ENCODE assay signal across 24 cellular contexts in genomic region chr2:182416191-182416590, GRCh38. TPM values are rescaled to one million over a fixed set of nuclear protein-coding genes. Genes with fewer than 3 reads are reported as not detected.
"Had no signal": no experiment of that assay in that cellular context is flagged by ENCODE, and none has a peak within 500 bp of the region (broad histone marks: within the 10 kb centered on the region; RNA-seq: fewer than 3 reads in every experiment).

No MANE protein-coding gene starts in this region.

- H3K4me3 ChIP-seq: esophagus squamous epithelium, gastroesophageal sphincter, mucosa of descending colon, psoas muscle, right lobe of liver, spleen, stomach had no signal

- ATAC-seq: gastroesophageal sphincter; left colon; mucosa of descending colon; naive thymus-derived CD8-positive, alpha-beta T cell; psoas muscle; right lobe of liver; stimulated activated naive B cell treated with anti-CD40 and anti-IgM and Interleukin-4, amounts not matched to agents 10 μg/mL and 1 μg/mL and 100 μg/mL, for 72 hours had no signal

- H3K9me3 ChIP-seq: esophagus squamous epithelium, gastroesophageal sphincter, mucosa of descending colon, neutrophil, psoas muscle, right lobe of liver, spleen, stomach had no signal

- H3K36me3 ChIP-seq: esophagus squamous epithelium, gastroesophageal sphincter, neutrophil, right lobe of liver, spleen, stomach had no signal

- DNase-seq: dermis blood vessel endothelial cell; esophagus squamous epithelium; foreskin fibroblast; glutamatergic neuron; immature natural killer cell; kidney; left colon; mammary epithelial cell; mucosa of descending colon; naive thymus-derived CD8-positive, alpha-beta T cell; psoas muscle; retina; right lobe of liver; spleen; stimulated activated CD4-positive, alpha-beta T cell treated with anti-CD3 and anti-CD28 coated beads, Interleukin-15, amount 100 ng/mL, for 24 hours; stimulated activated CD4-positive, alpha-beta T cell treated with anti-CD3 and anti-CD28 coated beads, Interleukin-1b, Interleukin-23, amount 100 ng/mL, for 48 hours; stimulated activated CD4-positive, alpha-beta T cell treated with anti-CD3 and anti-CD28 coated beads, Interleukin-4, amount 100 ng/mL, for 4 hours; stimulated activated naive B cell treated with anti-CD40 and anti-IgM and Interleukin-4, amounts not matched to agents 10 μg/mL and 1 μg/mL and 100 μg/mL, for 72 hours; stomach; substantia nigra; trophoblast cell had no signal

- H3K27me3 ChIP-seq: esophagus squamous epithelium, gastroesophageal sphincter, neutrophil, right lobe of liver, spleen, stomach had no signal

- H3K4me1 ChIP-seq: esophagus squamous epithelium, gastroesophageal sphincter, psoas muscle, right lobe of liver, spleen, stomach had no signal

- H3K27ac ChIP-seq: esophagus squamous epithelium, neutrophil, psoas muscle, right lobe of liver, spleen had no signal

RNA-seq across cellular contexts. Expression of gene PDE1A, which starts 10.6 kb away (rescaled TPM):
- total RNA-seq: epithelial cell of proximal tubule; mammary epithelial cell; naive thymus-derived CD8-positive, alpha-beta T cell had no signal
